Comparison of ENCODE assay signal across 1 cellular context in the genomic region with DNA sequence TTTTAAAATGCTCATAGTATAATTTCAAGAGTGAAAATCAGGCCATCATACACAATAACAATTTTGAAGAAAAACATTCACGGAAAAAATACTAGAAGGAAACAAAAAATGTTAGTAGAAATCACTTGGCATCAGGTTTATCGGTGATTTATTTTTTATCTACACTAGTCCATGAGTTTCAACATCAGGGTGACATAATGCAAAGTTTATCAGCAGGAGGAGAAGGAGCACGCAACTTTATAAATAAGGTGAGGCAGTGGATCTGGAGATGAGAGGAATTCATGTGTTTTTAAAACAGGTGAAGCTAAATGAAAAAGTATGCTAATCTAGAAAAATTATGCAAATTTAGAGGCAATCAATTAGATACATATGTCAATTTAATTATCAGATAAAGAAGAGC.
TF ChIP-seq lines count a peak whose summit lies in the region.

No MANE protein-coding gene starts in this region.

TF ChIP-seq in GM12878, 131 proteins besides CTCF, POLR2A, EP300 and RAD21 (continued from another document):
- TF ChIP-seq, protein P1, sequence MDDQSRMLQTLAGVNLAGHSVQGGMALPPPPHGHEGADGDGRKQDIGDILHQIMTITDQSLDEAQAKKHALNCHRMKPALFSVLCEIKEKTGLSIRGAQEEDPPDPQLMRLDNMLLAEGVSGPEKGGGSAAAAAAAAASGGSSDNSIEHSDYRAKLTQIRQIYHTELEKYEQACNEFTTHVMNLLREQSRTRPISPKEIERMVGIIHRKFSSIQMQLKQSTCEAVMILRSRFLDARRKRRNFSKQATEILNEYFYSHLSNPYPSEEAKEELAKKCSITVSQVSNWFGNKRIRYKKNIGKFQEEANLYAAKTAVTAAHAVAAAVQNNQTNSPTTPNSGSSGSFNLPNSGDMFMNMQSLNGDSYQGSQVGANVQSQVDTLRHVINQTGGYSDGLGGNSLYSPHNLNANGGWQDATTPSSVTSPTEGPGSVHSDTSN (IDR thresholded peaks at IDR 0.05; ENCODE audit: insufficient replicate concordance, low read depth, low read length) = no peak
